15 cellular contexts compared by ENCODE assay signal in genomic region chr1:111618081-111618480, GRCh38. TPM values are rescaled to one million over a fixed set of nuclear protein-coding genes. Genes with fewer than 3 reads are reported as not detected.
DNase-seq lines count a peak whose midpoint lies in the region; ATAC-seq and TF ChIP-seq lines count a peak whose summit lies in the region.
"Had no signal": no experiment of that assay in that cellular context is flagged by ENCODE, and none has a peak within 500 bp of the region (broad histone marks: within the 10 kb centered on the region; RNA-seq: fewer than 3 reads in every experiment).

No MANE protein-coding gene starts in this region.

- POLR2A ChIA-PET in T-cell (lab: Charles Lee), result interaction anchor here in 1 of 2 donors (0.6 to 1.2 kb wide), 2 partner anchors 10 to 154 kb away, joined by 3 to 5 read pairs; no protein-coding TSS in a partner anchor

- H3K36me3 ChIP-seq in uterus, result no peaks in the 10 kb centered on the region
- H3K36me3 ChIP-seq: brain microvascular endothelial cell had no signal

- ATAC-seq in T-cell (replicated peaks in 1 of 4) (no peak), GM18519 (IDR thresholded peaks at IDR 0.05; ENCODE audit: low FRiP score, unreplicated experiment) (no peak)
- ATAC-seq in stimulated activated naive CD8-positive, alpha-beta T cell treated with anti-CD3 and anti-CD28 coated beads, Interleukin-15, amount 100 ng/mL, for 72 hours, result peak; percentile 58

- H3K36me3 Mint-ChIP-seq in activated naive CD4-positive, alpha-beta T cell treated with anti-CD3 and anti-CD28 coated beads, Interleukin-2, amount 50 U/mL, for 24 hours, result peaks cover 5% of the 10 kb centered on the region
- H3K36me3 Mint-ChIP-seq in T-cell (no peaks in the 10 kb centered on the region), endothelial cell (ENCODE audit: low read depth, unreplicated experiment) (peaks cover 8% of the 10 kb centered on the region)

- peak overlapping the region; percentile 88 for H3K27ac Mint-ChIP-seq in activated naive CD4-positive, alpha-beta T cell treated with anti-CD3 and anti-CD28 coated beads, Interleukin-2, amount 50 U/mL, for 24 hours
- H3K27ac Mint-ChIP-seq in T-cell (peak overlapping the region; percentile 76 to 89), endothelial cell (ENCODE audit: unreplicated experiment) (peak overlapping the region; percentile 25)
- peak overlapping the region; percentile 12 to 89 for H3K27ac Mint-ChIP-seq in stimulated activated naive CD8-positive, alpha-beta T cell treated with anti-CD3 and anti-CD28 coated beads, Interleukin-15, amount 100 ng/mL, for 72 hours

- DNase-seq in activated naive CD4-positive, alpha-beta T cell treated with anti-CD3 and anti-CD28 coated beads, Interleukin-2, amount 50 U/mL, for 16 hours, result no peak
- DNase-seq in T-cell (no peak), endothelial cell (ENCODE audit: low spot score) (no peak), uterus (no peak), SKM-1 (lab: John Stamatoyannopoulos, UW; ENCODE audit: unreplicated experiment) (no peak)
- no peak for DNase-seq in stimulated activated naive CD8-positive, alpha-beta T cell treated with anti-CD3 and anti-CD28 coated beads, Interleukin-15, amount 100 ng/mL, for 72 hours
- DNase-seq: brain microvascular endothelial cell, DMS53, NCI-H1092 treated with DMSO at 0.1 percent for 48 hours, NCI-H226, OCI-M1, SK-N-SH, small intestine had no signal

- H3K4me1 Mint-ChIP-seq in activated naive CD4-positive, alpha-beta T cell treated with anti-CD3 and anti-CD28 coated beads, Interleukin-2, amount 50 U/mL, for 24 hours, result peaks cover 70% of the 10 kb centered on the region
- H3K4me1 Mint-ChIP-seq in T-cell (peaks cover 64 to 72% (median 65%) of the 10 kb centered on the region in 3 donors), endothelial cell (ENCODE audit: unreplicated experiment) (peaks cover 32% of the 10 kb centered on the region)
- H3K4me1 Mint-ChIP-seq in stimulated activated naive CD8-positive, alpha-beta T cell treated with anti-CD3 and anti-CD28 coated beads, Interleukin-15, amount 100 ng/mL, for 72 hours, result peaks cover 66% of the 10 kb centered on the region

- no peaks in the 10 kb centered on the region for H3K9me3 Mint-ChIP-seq in activated naive CD4-positive, alpha-beta T cell treated with anti-CD3 and anti-CD28 coated beads, Interleukin-2, amount 50 U/mL, for 24 hours
- H3K9me3 Mint-ChIP-seq in T-cell, result no peaks in the 10 kb centered on the region
- no peaks in the 10 kb centered on the region for H3K9me3 Mint-ChIP-seq in endothelial cell (ENCODE audit: unreplicated experiment)
- H3K9me3 Mint-ChIP-seq in stimulated activated naive CD8-positive, alpha-beta T cell treated with anti-CD3 and anti-CD28 coated beads, Interleukin-15, amount 100 ng/mL, for 72 hours, result no peaks in the 10 kb centered on the region

- no peak for TF ChIP-seq CTCF in endothelial cell (IDR thresholded peaks at IDR 0.05; ENCODE audit: unreplicated experiment)
- no peak for TF ChIP-seq CTCF in uterus (IDR thresholded peaks at IDR 0.05)

- H3K27me3 Mint-ChIP-seq in activated naive CD4-positive, alpha-beta T cell treated with anti-CD3 and anti-CD28 coated beads, Interleukin-2, amount 50 U/mL, for 24 hours, result no peaks in the 10 kb centered on the region
- H3K27me3 Mint-ChIP-seq in T-cell, result no peaks in the 10 kb centered on the region
- peaks cover 1% of the 10 kb centered on the region for H3K27me3 Mint-ChIP-seq in endothelial cell (ENCODE audit: unreplicated experiment)
- no peaks in the 10 kb centered on the region for H3K27me3 Mint-ChIP-seq in stimulated activated naive CD8-positive, alpha-beta T cell treated with anti-CD3 and anti-CD28 coated beads, Interleukin-15, amount 100 ng/mL, for 72 hours

- H3K4me3 Mint-ChIP-seq in activated naive CD4-positive, alpha-beta T cell treated with anti-CD3 and anti-CD28 coated beads, Interleukin-2, amount 50 U/mL, for 24 hours, result peak overlapping the region; percentile 66
- H3K4me3 Mint-ChIP-seq in T-cell, result peak overlapping the region; percentile 57 to 92 (median 69)
- H3K4me3 Mint-ChIP-seq in endothelial cell (ENCODE audit: unreplicated experiment), result peak overlapping the region; percentile 7
- peak overlapping the region; percentile 49 to 96 for H3K4me3 Mint-ChIP-seq in stimulated activated naive CD8-positive, alpha-beta T cell treated with anti-CD3 and anti-CD28 coated beads, Interleukin-15, amount 100 ng/mL, for 72 hours

- H3K9me3 ChIP-seq in uterus, result no peaks in the 10 kb centered on the region
- H3K9me3 ChIP-seq: SK-N-SH had no signal

- no peak for TF ChIP-seq POLR2A in uterus (IDR thresholded peaks at IDR 0.05)

- peak overlapping the region in 1 of 2 donors; percentile 98 for H3K27ac ChIP-seq in uterus
- H3K27ac ChIP-seq: brain microvascular endothelial cell had no signal

- intact Hi-C loops in uterus (cut with DNase I; ENCODE audit: low total_unique reads), result no loop called here

- H3K4me3 ChIP-seq in uterus, result no peak overlapping the region

- no peaks in the 10 kb centered on the region for H3K4me1 ChIP-seq in uterus

- H3K27me3 ChIP-seq in uterus, result no peaks in the 10 kb centered on the region
- H3K27me3 ChIP-seq: brain microvascular endothelial cell had no signal

- CTCF ChIA-PET in T-cell (lab: Charles Lee), result interaction anchor here in 1 of 2 donors (0.7 kb wide), 2 partner anchors 31 to 194 kb away, joined by 3 to 4 read pairs; no protein-coding TSS in a partner anchor

RNA-seq across cellular contexts. Expression of gene RAP1A, which starts 1.5 kb away (rescaled TPM):
- total RNA-seq in T-cell (100 to 1,000 TPM in 4 of 5 donors, 10 to 100 TPM in 1; 95.0 to 108 (median 103) TPM), endothelial cell (ENCODE audit: unreplicated experiment) (41.7 TPM), uterus (10 to 100 TPM; 47.6 to 94.8 (median 60.2) TPM)

Comparison
In these comparisons a context has a peak if more than half of its experiments do, and no peak if none do; other contexts are left out.
1. H3K27ac Mint-ChIP-seq: peak in every context shown above with its lines; median percentile 88 in activated naive CD4-positive, alpha-beta T cell treated with anti-CD3 and anti-CD28 coated beads, Interleukin-2, amount 50 U/mL, for 24 hours; 82 in T-cell; 50 in stimulated activated naive CD8-positive, alpha-beta T cell treated with anti-CD3 and anti-CD28 coated beads, Interleukin-15, amount 100 ng/mL, for 72 hours; 25 in endothelial cell.
2. H3K4me3 Mint-ChIP-seq: peak in every context shown above with its lines; median percentile 72 in stimulated activated naive CD8-positive, alpha-beta T cell treated with anti-CD3 and anti-CD28 coated beads, Interleukin-15, amount 100 ng/mL, for 72 hours; 69 in T-cell; 66 in activated naive CD4-positive, alpha-beta T cell treated with anti-CD3 and anti-CD28 coated beads, Interleukin-2, amount 50 U/mL, for 24 hours; 7 in endothelial cell.